11 cellular contexts compared by ENCODE assay signal in the genomic region with DNA sequence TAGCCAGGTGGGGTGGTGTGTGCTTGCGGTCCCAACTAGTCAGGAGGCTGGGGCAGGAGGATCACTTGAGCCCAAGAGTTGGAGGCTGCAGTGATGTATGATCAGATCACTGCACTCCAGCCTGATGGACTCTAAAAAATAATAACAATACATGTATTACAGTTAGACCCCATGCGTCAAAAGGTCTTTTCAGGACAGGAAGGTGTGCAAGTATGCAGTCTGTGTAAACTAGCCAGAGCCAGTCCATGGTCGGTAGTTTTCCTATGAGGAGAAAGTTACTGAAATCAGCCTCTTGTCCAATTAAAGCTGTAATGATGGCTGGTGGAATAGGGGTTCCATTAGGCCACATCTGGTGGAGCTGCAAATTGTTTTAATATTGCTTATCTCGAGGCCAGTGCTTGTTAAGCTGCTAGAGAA. TPM values are rescaled to one million over a fixed set of nuclear protein-coding genes. Genes with fewer than 3 reads are reported as not detected.
DNase-seq lines count a peak whose midpoint lies in the region; ATAC-seq and TF ChIP-seq lines count a peak whose summit lies in the region.
"Had no signal": no experiment of that assay in that cellular context is flagged by ENCODE, and none has a peak within 500 bp of the region (broad histone marks: within the 10 kb centered on the region; RNA-seq: fewer than 3 reads in every experiment).

No MANE protein-coding gene starts in this region.

- H3K4me1 Mint-ChIP-seq in effector memory CD8-positive, alpha-beta T cell (ENCODE audit: low read depth in 2 of 2): peaks cover 32 to 45% of the 10 kb centered on the region in 2 donors
- peaks cover 51% of the 10 kb centered on the region for H3K4me1 Mint-ChIP-seq in osteocyte (ENCODE audit: unreplicated experiment)

- H3K4me3 ChIP-seq in left ventricle myocardium inferior (no peak overlapping the region), ovary (no peak overlapping the region)

- no peaks in the 10 kb centered on the region for H3K27me3 Mint-ChIP-seq in effector memory CD8-positive, alpha-beta T cell
- no peaks in the 10 kb centered on the region for H3K27me3 Mint-ChIP-seq in osteocyte (ENCODE audit: unreplicated experiment)

- peaks cover 24% of the 10 kb centered on the region for H3K36me3 Mint-ChIP-seq in effector memory CD8-positive, alpha-beta T cell (ENCODE audit: insufficient read depth)
- H3K36me3 Mint-ChIP-seq in osteocyte (ENCODE audit: unreplicated experiment): no peaks in the 10 kb centered on the region

- no peak for ATAC-seq in effector memory CD8-positive, alpha-beta T cell (replicated peaks)
- no peak for ATAC-seq in HG03196 (IDR thresholded peaks at IDR 0.05; ENCODE audit: unreplicated experiment)

- no peak for TF ChIP-seq EP300 in ovary (IDR thresholded peaks at IDR 0.05)

- 37 to 50% (median 47%) methylated on average over 4 of the region's 4 CpGs for WGBS in ovary, 3 donors

- H3K4me1 ChIP-seq in left ventricle myocardium inferior (peaks cover 93% of the 10 kb centered on the region), ovary (ENCODE audit: insufficient read depth) (peaks cover 18% of the 10 kb centered on the region)

- no peak for TF ChIP-seq POLR2A in ovary (IDR thresholded peaks at IDR 0.05)

- no peak for TF ChIP-seq CTCF in left ventricle myocardium inferior (IDR thresholded peaks at IDR 0.05; ENCODE audit: borderline replicate concordance)
- no peak for TF ChIP-seq CTCF in ovary (IDR thresholded peaks at IDR 0.05)
- TF ChIP-seq CTCF in osteocyte (IDR thresholded peaks at IDR 0.05): no peak

- H3K36me3 ChIP-seq in left ventricle myocardium inferior (peaks cover 5% of the 10 kb centered on the region), ovary (no peaks in the 10 kb centered on the region)

- intact Hi-C loops in left ventricle myocardium inferior (cut with micrococcal nuclease): no loop called here
- intact Hi-C loops in cardiac septum (cut with DNase I): loop anchor here (2.0 to 5.0 kb wide), 2 partner anchors 45 to 89 kb away; no protein-coding TSS in a partner anchor
- intact Hi-C loops in ovary (cut with DNase I): loop anchor here in 3 of 4 donors (2.0 to 10.0 kb wide), 4 partner anchors 47 to 99 kb away; no protein-coding TSS in a partner anchor

- peak overlapping the region; percentile 98 for H3K27ac ChIP-seq in left ventricle myocardium inferior (replicated peaks)
- H3K27ac ChIP-seq in ovary: peak overlapping the region; percentile 91 to 94
- H3K27ac ChIP-seq: C4-2B had no signal

- peak overlapping the region in 1 of 2 donors; percentile 4 for H3K27ac Mint-ChIP-seq in effector memory CD8-positive, alpha-beta T cell
- H3K27ac Mint-ChIP-seq in osteocyte (ENCODE audit: unreplicated experiment): no peak overlapping the region

- peaks cover 0 to 7% of the 10 kb centered on the region in 2 donors for H3K9me3 Mint-ChIP-seq in effector memory CD8-positive, alpha-beta T cell
- H3K9me3 Mint-ChIP-seq in osteocyte (ENCODE audit: unreplicated experiment): no peaks in the 10 kb centered on the region

- H3K27me3 ChIP-seq in left ventricle myocardium inferior (ENCODE audit: low read depth) (no peaks in the 10 kb centered on the region), ovary (no peaks in the 10 kb centered on the region)

- DNase-seq in left ventricle myocardium inferior (no peak), cardiac septum (ENCODE audit: low spot score) (no peak), ovary (no peak), DMS114 treated with DMSO at 0.1 percent for 48 hours (lab: John Stamatoyannopoulos, UW; ENCODE audit: unreplicated experiment) (no peak), osteocyte (ENCODE audit: extremely low spot score, unreplicated experiment) (no peak), NCI-H446 treated with DMSO at 0.1 percent for 48 hours (lab: John Stamatoyannopoulos, UW) (no peak)
- DNase-seq in effector memory CD8-positive, alpha-beta T cell: no peak
- DNase-seq: H7, NCI-H524 treated with DMSO at 0.1 percent for 48 hours had no signal

- H3K9me3 ChIP-seq in left ventricle myocardium inferior (replicated peaks): no peaks in the 10 kb centered on the region
- H3K9me3 ChIP-seq in ovary: no peaks in the 10 kb centered on the region

- H3K4me3 Mint-ChIP-seq in effector memory CD8-positive, alpha-beta T cell: peak overlapping the region; percentile 56 to 83
- no peak overlapping the region for H3K4me3 Mint-ChIP-seq in osteocyte (ENCODE audit: unreplicated experiment)

RNA-seq across cellular contexts. Expression of gene STOM, which starts 1.5 kb away (rescaled TPM):
- total RNA-seq in left ventricle myocardium inferior: 165 TPM
- 191 TPM for total RNA-seq in cardiac septum
- 100 to 1,000 TPM in 5 of 7 donors, 10 to 100 TPM in 2; 73.1 to 205 (median 164) TPM for total RNA-seq in ovary
- 100 to 1,000 TPM; 114 to 203 TPM for polyA plus RNA-seq in ovary
- total RNA-seq in osteocyte: 51.0 and 53.2 TPM in 2 replicates
